ENCODE assay signal across 8 cellular contexts in the genomic region with DNA sequence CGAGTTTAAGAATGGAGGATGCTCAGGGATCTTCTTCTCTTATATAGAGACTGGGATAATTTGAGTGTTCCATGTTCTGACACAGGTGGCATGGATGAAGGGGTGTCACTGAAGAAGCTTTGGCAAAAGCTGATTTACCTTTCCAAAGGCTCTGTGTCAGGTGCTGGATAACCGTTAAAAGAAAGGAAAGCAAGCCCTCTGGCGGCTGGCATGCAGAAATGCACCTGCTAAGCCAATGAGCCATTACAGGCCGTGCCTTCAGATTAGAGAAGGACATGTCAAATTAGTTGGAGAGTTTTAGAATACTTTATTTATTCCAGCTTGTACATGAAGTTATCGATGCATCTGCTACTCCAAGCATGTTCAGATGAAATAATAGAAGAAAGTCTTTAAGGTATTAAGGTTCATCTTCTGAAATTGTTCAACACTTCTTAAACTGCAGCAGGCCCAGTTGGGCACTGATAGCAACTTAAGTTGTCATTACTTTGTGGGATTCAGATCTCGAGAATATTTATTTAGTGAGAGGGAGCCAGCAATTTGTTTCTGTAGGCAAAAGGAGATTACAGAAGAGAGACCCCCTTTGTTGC.
DNase-seq lines count a peak whose midpoint lies in the region; TF ChIP-seq lines count a peak whose summit lies in the region.

No MANE protein-coding gene starts in this region.

- 6 to 8% methylated on average over 6 of the region's 6 CpGs for WGBS in GM23248 (ENCODE audit: low coverage in 1 of 2, low lambda C conversion rate in 2 of 2, missing lambda C conversion rate in 2 of 2), 2 experiments

- DNase-seq in stimulated activated CD4-positive, alpha-beta T cell treated with anti-CD3 and anti-CD28 coated beads, Interleukin-2, amount 100 ng/mL, for 48 hours, result peak; percentile 6 to 18
- DNase-seq in stimulated activated CD4-positive, alpha-beta T cell treated with anti-CD3 and anti-CD28 coated beads, Interleukin-1b, Interleukin-23, amount 100 ng/mL, for 48 hours, result no peak
- peak; percentile 57 for DNase-seq in GM23248
- peak; percentile 32 for DNase-seq in KBM-7
- peak; percentile 49 for DNase-seq in SK-N-DZ (ENCODE audit: low spot score)
- DNase-seq in epithelial cell of esophagus (ENCODE audit: low read depth), result peak; percentile 68
- no peak for DNase-seq in MV-4-11 (lab: John Stamatoyannopoulos, UW)

- TF ChIP-seq EP300 in neural cell (conservative IDR thresholded peaks at IDR 0.05; ENCODE audit: poor library complexity, severe bottlenecking), result no peak

- no peaks in the 10 kb centered on the region for H3K9me2 ChIP-seq in GM23248 (ENCODE audit: insufficient read depth)
- H3K9me2 ChIP-seq in neural cell (ENCODE audit: insufficient read depth, low read length), result no peaks in the 10 kb centered on the region

- H3K27me3 ChIP-seq in GM23248 (replicated peaks; ENCODE audit: insufficient read depth), result no peaks in the 10 kb centered on the region; the same call in 1 of the 2 replicates
- no peaks in the 10 kb centered on the region for H3K27me3 ChIP-seq in neural cell (ENCODE audit: insufficient read depth, low read depth, low read length)

- no peak overlapping the region for H3K4me2 ChIP-seq in GM23248 (ENCODE audit: unreplicated experiment)
- no peak overlapping the region for H3K4me2 ChIP-seq in neural cell (ENCODE audit: low read length)

- peak; percentile 87 for TF ChIP-seq RAD21 in neural cell (conservative IDR thresholded peaks at IDR 0.05)

- H4K20me1 ChIP-seq in GM23248 (ENCODE audit: insufficient read depth) (no peaks in the 10 kb centered on the region), neural cell (ENCODE audit: insufficient read depth) (no peaks in the 10 kb centered on the region)

- no peak overlapping the region for H3K9ac ChIP-seq in GM23248
- H3K9ac ChIP-seq in neural cell (ENCODE audit: low read length), result no peak overlapping the region

- H3F3A ChIP-seq in GM23248 (ENCODE audit: insufficient read depth) (no peaks in the 10 kb centered on the region), neural cell (ENCODE audit: insufficient read depth, low read length, poor library complexity, severe bottlenecking) (no peaks in the 10 kb centered on the region)

- no peak overlapping the region for H3K4me3 ChIP-seq in GM23248
- H3K4me3 ChIP-seq in epithelial cell of esophagus (ENCODE audit: low read length), result no peak overlapping the region
- no peak overlapping the region for H3K4me3 ChIP-seq in neural cell (ENCODE audit: low read length)

- H3K9me3 ChIP-seq in GM23248 (ENCODE audit: low read depth), result no peaks in the 10 kb centered on the region
- H3K9me3 ChIP-seq in neural cell (ENCODE audit: low read length), result no peaks in the 10 kb centered on the region

- TF ChIP-seq CTCF in epithelial cell of esophagus (IDR thresholded peaks at IDR 0.05; ENCODE audit: insufficient read depth, low read depth, low read length, missing control alignments) (peak; percentile 98), neural cell (IDR thresholded peaks at IDR 0.05; ENCODE audit: poor library complexity, severe bottlenecking) (peak; percentile 93)

- no peaks in the 10 kb centered on the region for H3K4me1 ChIP-seq in GM23248 (ENCODE audit: insufficient read depth)

- in situ Hi-C loops in GM23248 (cut with MboI) (no loop called here), KBM-7 (cut with MboI; ENCODE audit: low pct_unique_long_range_greater_than_20kb, low sequenced_read_pairs) (no loop called here)

- no peaks in the 10 kb centered on the region for H3K36me3 ChIP-seq in GM23248 (ENCODE audit: low read depth)
- no peaks in the 10 kb centered on the region for H3K36me3 ChIP-seq in neural cell (ENCODE audit: insufficient read depth, low read length)

- H2AFZ ChIP-seq in GM23248 (no peak overlapping the region), neural cell (ENCODE audit: low read depth, low read length) (no peak overlapping the region)

- H3K79me2 ChIP-seq in GM23248 (ENCODE audit: insufficient read depth) (no peaks in the 10 kb centered on the region), neural cell (replicated peaks; ENCODE audit: insufficient read depth, low read length) (no peaks in the 10 kb centered on the region)

- H3K27ac ChIP-seq in GM23248, result no peak overlapping the region
- no peak overlapping the region for H3K27ac ChIP-seq in neural cell (ENCODE audit: low read length)

TF ChIP-seq in neural cell, 6 proteins besides CTCF, POLR2A, EP300 and RAD21:
- TF ChIP-seq POLR2AphosphoS5 (IDR thresholded peaks at IDR 0.05) (no peak), SMC3 (conservative IDR thresholded peaks at IDR 0.05; ENCODE audit: poor library complexity) (peak; percentile 86)

Comparison
In these comparisons a context has a peak if more than half of its experiments do, and no peak if none do; other contexts are left out.
1. DNase-seq: peak in stimulated activated CD4-positive, alpha-beta T cell treated with anti-CD3 and anti-CD28 coated beads, Interleukin-2, amount 100 ng/mL, for 48 hours (2 of 2), GM23248 (single experiment), KBM-7 (single experiment), SK-N-DZ (single experiment) and epithelial cell of esophagus (single experiment); none in stimulated activated CD4-positive, alpha-beta T cell treated with anti-CD3 and anti-CD28 coated beads, Interleukin-1b, Interleukin-23, amount 100 ng/mL, for 48 hours (single experiment) and MV-4-11 (single experiment).